Comparison of ENCODE assay signal across 38 cellular contexts in the genomic region with DNA sequence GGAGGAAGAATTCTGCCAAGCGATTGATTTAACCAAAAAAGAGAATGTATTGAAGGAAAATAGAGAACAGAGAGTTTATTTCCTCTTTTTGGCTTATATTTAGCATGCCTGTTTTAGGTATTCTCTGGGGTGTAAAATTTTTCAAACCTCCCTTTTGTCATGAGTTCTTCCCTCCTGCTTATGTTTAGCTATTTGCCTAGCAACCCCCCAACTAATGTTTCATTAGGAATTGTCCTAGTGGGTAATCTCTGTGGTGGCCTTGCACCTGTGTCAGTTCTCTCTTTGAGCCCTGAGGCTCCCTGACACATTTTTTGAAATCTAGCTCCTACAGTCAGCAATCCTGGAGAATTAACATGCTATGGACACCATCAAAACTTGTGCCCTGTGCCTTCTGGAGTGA. TPM values are rescaled to one million over a fixed set of nuclear protein-coding genes. Genes with fewer than 3 reads are reported as not detected.
"Had no signal": no experiment of that assay in that cellular context is flagged by ENCODE, and none has a peak within 500 bp of the region (broad histone marks: within the 10 kb centered on the region; RNA-seq: fewer than 3 reads in every experiment).

No MANE protein-coding gene starts in this region.

- DNase-seq: activated CD4-positive, alpha-beta memory T cell treated with anti-CD3 and anti-CD28 coated beads for 36 hours; activated CD4-positive, alpha-beta T cell treated with anti-CD3 and anti-CD28 coated beads for 4 hours; activated CD4-positive, alpha-beta T cell treated with anti-CD3 and anti-CD28 coated beads, Interleukin-2, amount 50 U/mL, for 1 hour; activated CD4-positive, CD25-positive, alpha-beta regulatory T cell treated with anti-CD3 and anti-CD28 coated beads, Interleukin-2, amount 50 U/mL, for 72 hours; activated CD8-positive, alpha-beta memory T cell treated with anti-CD3 and anti-CD28 coated beads for 24 hours; activated CD8-positive, alpha-beta memory T cell treated with anti-CD3 and anti-CD28 coated beads, Interleukin-2, amount 10 ng/mL, durations not matched to agents 7 days and 5 days; activated effector memory CD4-positive, alpha-beta T cell treated with anti-CD3 and anti-CD28 coated beads, Interleukin-2, amount 50 U/mL, for 16 hours; activated naive CD4-positive, alpha-beta T cell; activated naive CD4-positive, alpha-beta T cell treated with anti-CD3 and anti-CD28 coated beads, Interleukin-2, amount 50 U/mL, for 16 hours; activated naive CD8-positive, alpha-beta T cell treated with anti-CD3 and anti-CD28 coated beads for 36 hours; activated T-cell treated with anti-CD3 and anti-CD28 coated beads, Interleukin-2, amount 50 U/mL, for 1 hour; activated T-cell treated with anti-CD3 and anti-CD28 coated beads, Interleukin-2, amount 50 U/mL, for 72 hours; amniotic stem cell; aorta; NCI-H1092; NCI-H1436 treated with DMSO at 0.1 percent for 48 hours; NCI-H1694 treated with DMSO at 0.1 percent for 48 hours; NCI-H2029; NCI-H2107; NCI-H2171; NCI-H510A; NCI-H526; NCI-H748 treated with DMSO at 0.1 percent for 48 hours; NK-92 treated with Interleukin-12 subunit alpha and Interleukin-12 subunit beta, amount 100 ng/mL, for 24 hours; PC-9; SIG-M5 had no signal

- H3K27ac Mint-ChIP-seq: activated CD4-positive, alpha-beta memory T cell treated with anti-CD3 and anti-CD28 coated beads for 36 hours; activated CD8-positive, alpha-beta memory T cell treated with anti-CD3 and anti-CD28 coated beads, Interleukin-2, amount 10 ng/mL, durations not matched to agents 7 days and 5 days; activated naive CD8-positive, alpha-beta T cell treated with anti-CD3 and anti-CD28 coated beads for 36 hours; activated T-cell treated with anti-CD3 and anti-CD28 coated beads, Interleukin-2, amount 50 U/mL, for 72 hours; activated T-helper 17 cell treated with anti-CD3 and anti-CD28 coated beads, Interleukin-2, amount 50 U/mL, for 72 hours; T-helper 1 cell treated with Interleukin-12 subunit alpha and Interleukin-12 subunit beta and Interleukin-4 antibody, amounts not matched to agents 30 μg/mL and 1 μg/mL, for 36 hours; T-helper 2 cell treated with Interferon-gamma antibody and Interleukin-4, amounts not matched to agents 5 μg/mL and 100 μg/mL, for 36 hours; WTC11 had no signal

- H3K27me3 ChIP-seq: cardiac muscle cell had no signal

- H3K4me1 Mint-ChIP-seq: activated CD8-positive, alpha-beta memory T cell treated with anti-CD3 and anti-CD28 coated beads, Interleukin-2, amount 10 ng/mL, durations not matched to agents 7 days and 5 days; activated naive CD8-positive, alpha-beta T cell treated with anti-CD3 and anti-CD28 coated beads for 36 hours; activated T-helper 17 cell treated with anti-CD3 and anti-CD28 coated beads, Interleukin-2, amount 50 U/mL, for 72 hours; central memory CD8-positive, alpha-beta T cell; WTC11 had no signal

- H3K27me3 Mint-ChIP-seq: activated CD4-positive, alpha-beta memory T cell treated with anti-CD3 and anti-CD28 coated beads for 36 hours; activated CD8-positive, alpha-beta memory T cell treated with anti-CD3 and anti-CD28 coated beads, Interleukin-2, amount 10 ng/mL, durations not matched to agents 7 days and 5 days; activated naive CD8-positive, alpha-beta T cell treated with anti-CD3 and anti-CD28 coated beads for 36 hours; activated T-helper 17 cell treated with anti-CD3 and anti-CD28 coated beads, Interleukin-2, amount 50 U/mL, for 72 hours; central memory CD8-positive, alpha-beta T cell had no signal

- H3K4me3 ChIP-seq: cardiac muscle cell, PC-9 had no signal

- H3K4me3 Mint-ChIP-seq: activated CD4-positive, alpha-beta memory T cell treated with anti-CD3 and anti-CD28 coated beads for 36 hours; activated CD8-positive, alpha-beta memory T cell treated with anti-CD3 and anti-CD28 coated beads, Interleukin-2, amount 10 ng/mL, durations not matched to agents 7 days and 5 days; activated naive CD8-positive, alpha-beta T cell treated with anti-CD3 and anti-CD28 coated beads for 36 hours; activated T-cell treated with anti-CD3 and anti-CD28 coated beads, Interleukin-2, amount 50 U/mL, for 72 hours; activated T-helper 17 cell treated with anti-CD3 and anti-CD28 coated beads, Interleukin-2, amount 50 U/mL, for 72 hours; central memory CD8-positive, alpha-beta T cell; T-helper 1 cell treated with Interleukin-12 subunit alpha and Interleukin-12 subunit beta and Interleukin-4 antibody, amounts not matched to agents 30 μg/mL and 1 μg/mL, for 36 hours; T-helper 2 cell treated with Interferon-gamma antibody and Interleukin-4, amounts not matched to agents 5 μg/mL and 100 μg/mL, for 36 hours; WTC11 had no signal

- H3K4me2 ChIP-seq: PC-9 had no signal

- ATAC-seq: activated CD8-positive, alpha-beta memory T cell treated with anti-CD3 and anti-CD28 coated beads, Interleukin-2, amount 10 ng/mL, durations not matched to agents 7 days and 5 days; activated T-cell treated with anti-CD3 and anti-CD28 coated beads, Interleukin-2, amount 50 U/mL, for 72 hours; activated T-helper 17 cell treated with anti-CD3 and anti-CD28 coated beads, Interleukin-2, amount 50 U/mL, for 72 hours; Right ventricle myocardium inferior; SK-N-SH treated with all-trans-retinoic acid at 6 μM for 48 hours; WTC11 had no signal

- H2AFZ ChIP-seq: PC-9 had no signal

- H3K27ac ChIP-seq: cardiac muscle cell, PC-9, RWPE1 had no signal

- H3K36me3 Mint-ChIP-seq: activated CD4-positive, alpha-beta memory T cell treated with anti-CD3 and anti-CD28 coated beads for 36 hours; activated CD8-positive, alpha-beta memory T cell treated with anti-CD3 and anti-CD28 coated beads, Interleukin-2, amount 10 ng/mL, durations not matched to agents 7 days and 5 days; activated naive CD8-positive, alpha-beta T cell treated with anti-CD3 and anti-CD28 coated beads for 36 hours had no signal

- H3K36me3 ChIP-seq: cardiac muscle cell had no signal

RNA-seq across cellular contexts. Expression of a gene that starts 12.5 kb away (rescaled TPM):
- total RNA-seq: activated CD4-positive, alpha-beta memory T cell treated with anti-CD3 and anti-CD28 coated beads for 36 hours; activated CD8-positive, alpha-beta memory T cell treated with anti-CD3 and anti-CD28 coated beads, Interleukin-2, amount 10 ng/mL, durations not matched to agents 7 days and 5 days; activated naive CD8-positive, alpha-beta T cell treated with anti-CD3 and anti-CD28 coated beads for 36 hours; activated T-cell treated with anti-CD3 and anti-CD28 coated beads, Interleukin-2, amount 50 U/mL, for 72 hours; activated T-helper 17 cell treated with anti-CD3 and anti-CD28 coated beads, Interleukin-2, amount 50 U/mL, for 72 hours; cardiac muscle cell; chondrocyte; MCF 10A; PC-9; Right ventricle myocardium inferior; SK-MEL-5 had no signal

RNA-seq across cellular contexts. Expression of a gene that starts 20.0 kb away (rescaled TPM):
- total RNA-seq: activated CD4-positive, alpha-beta memory T cell treated with anti-CD3 and anti-CD28 coated beads for 36 hours; activated CD8-positive, alpha-beta memory T cell treated with anti-CD3 and anti-CD28 coated beads, Interleukin-2, amount 10 ng/mL, durations not matched to agents 7 days and 5 days; activated naive CD8-positive, alpha-beta T cell treated with anti-CD3 and anti-CD28 coated beads for 36 hours; activated T-cell treated with anti-CD3 and anti-CD28 coated beads, Interleukin-2, amount 50 U/mL, for 72 hours; activated T-helper 17 cell treated with anti-CD3 and anti-CD28 coated beads, Interleukin-2, amount 50 U/mL, for 72 hours; cardiac muscle cell; chondrocyte; MCF 10A; PC-9; Right ventricle myocardium inferior; SK-MEL-5 had no signal

RNA-seq across cellular contexts. Expression of a gene that starts 59.3 kb away (rescaled TPM):
- total RNA-seq: activated CD4-positive, alpha-beta memory T cell treated with anti-CD3 and anti-CD28 coated beads for 36 hours; activated CD8-positive, alpha-beta memory T cell treated with anti-CD3 and anti-CD28 coated beads, Interleukin-2, amount 10 ng/mL, durations not matched to agents 7 days and 5 days; activated naive CD8-positive, alpha-beta T cell treated with anti-CD3 and anti-CD28 coated beads for 36 hours; activated T-cell treated with anti-CD3 and anti-CD28 coated beads, Interleukin-2, amount 50 U/mL, for 72 hours; activated T-helper 17 cell treated with anti-CD3 and anti-CD28 coated beads, Interleukin-2, amount 50 U/mL, for 72 hours; chondrocyte; MCF 10A; PC-9; Right ventricle myocardium inferior; SK-MEL-5; WTC11 had no signal
